Comparison of ENCODE assay signal across 11 cellular contexts in genomic region chr7:101108330-101108857, GRCh38. TPM values are rescaled to one million over a fixed set of nuclear protein-coding genes. Genes with fewer than 3 reads are reported as not detected.
DNase-seq lines count a peak whose midpoint lies in the region; ATAC-seq, FAIRE-seq and TF ChIP-seq lines count a peak whose summit lies in the region.
"Had no signal": no experiment of that assay in that cellular context is flagged by ENCODE, and none has a peak within 500 bp of the region (broad histone marks: within the 10 kb centered on the region; RNA-seq: fewer than 3 reads in every experiment).

No MANE protein-coding gene starts in this region.

- POLR2A ChIA-PET in endothelial cell of umbilical vein (lab: Charles Lee), result interaction anchor here (1.5 to 8.8 kb wide), 5 partner anchors 10 to 29 kb away, joined by 3 to 132 read pairs (median 15); partner anchors contain the start of gene SERPINE1

- dilution Hi-C loops in endothelial cell of umbilical vein (cut with MboI; ENCODE audit: extremely low pct_ligation_motif_present, low sequenced_read_pairs), result no loop called here

- TF ChIP-seq CTCF in CD14-positive monocyte (IDR thresholded peaks at IDR 0.05) (no peak), endothelial cell of umbilical vein (IDR thresholded peaks at IDR 0.05; ENCODE audit: extremely low read depth in 1 of 2, insufficient read depth in 1 of 2, low read depth in 1 of 2, low read length in 2 of 2) (no peak), HFFc6 (IDR thresholded peaks at IDR 0.05) (no peak)

- TF ChIP-seq POLR2A in endothelial cell of umbilical vein (IDR thresholded peaks at IDR 0.05; ENCODE audit: low read depth, low read length), result peak; percentile 60

- H3K9me3 ChIP-seq in endothelial cell of umbilical vein (replicated peaks; ENCODE audit: control insufficient read depth, insufficient read depth, low read length), result no peaks in the 10 kb centered on the region

- H3K27ac ChIP-seq in endothelial cell of umbilical vein (ENCODE audit: insufficient read depth, low read depth, low read length), result peak overlapping the region; percentile 94

- BruUV-seq in endothelial cell of umbilical vein (replicated peaks; lab: Mats Ljungman, UMichigan), result no TSS peak

- CTCF ChIA-PET in endothelial cell of umbilical vein (lab: Charles Lee), result interaction anchor here (1.2 to 1.9 kb wide), 7 partner anchors 8 to 31 kb away, joined by 3 to 10 read pairs (median 5); partner anchors contain the start of gene SERPINE1

- intact Hi-C loops in CD14-positive monocyte (cut with micrococcal nuclease) (no loop called here), endothelial cell of umbilical vein (cut with micrococcal nuclease) (loop anchor here (1.0 kb wide), 1 partner anchor 8 kb away; no protein-coding TSS in a partner anchor)

- H3K4me1 Mint-ChIP-seq in CD14-positive monocyte (peaks cover 17% of the 10 kb centered on the region), HFFc6 (ENCODE audit: low read depth) (peaks cover 50% of the 10 kb centered on the region)
- no peaks in the 10 kb centered on the region for H3K4me1 Mint-ChIP-seq in stimulated activated effector memory CD8-positive, alpha-beta T cell treated with anti-CD3 and anti-CD28 coated beads, Interleukin-12 subunit alpha, Interleukin-12 subunit beta, amount 100 ng/mL, for 72 hours

- no peaks in the 10 kb centered on the region for H3K27me3 ChIP-seq in endothelial cell of umbilical vein (ENCODE audit: control insufficient read depth in 2 of 2, insufficient read depth in 2 of 2, low read length in 2 of 2)

- no peaks in the 10 kb centered on the region for H3K36me3 ChIP-seq in endothelial cell of umbilical vein (ENCODE audit: control insufficient read depth in 2 of 2, extremely low read depth in 1 of 2, insufficient read depth in 2 of 2, low read length in 2 of 2)

- H3K36me3 Mint-ChIP-seq in CD14-positive monocyte, result no peaks in the 10 kb centered on the region
- H3K36me3 Mint-ChIP-seq in stimulated activated effector memory CD8-positive, alpha-beta T cell treated with anti-CD3 and anti-CD28 coated beads, Interleukin-12 subunit alpha, Interleukin-12 subunit beta, amount 100 ng/mL, for 72 hours, result no peaks in the 10 kb centered on the region
- H3K36me3 Mint-ChIP-seq in HFFc6 (ENCODE audit: low read depth), result no peaks in the 10 kb centered on the region

- peak overlapping the region in 1 of 2 donors; percentile 80 for H3K4me3 Mint-ChIP-seq in CD14-positive monocyte
- H3K4me3 Mint-ChIP-seq in stimulated activated effector memory CD8-positive, alpha-beta T cell treated with anti-CD3 and anti-CD28 coated beads, Interleukin-12 subunit alpha, Interleukin-12 subunit beta, amount 100 ng/mL, for 72 hours, result no peak overlapping the region
- no peak overlapping the region for H3K4me3 Mint-ChIP-seq in HFFc6

- H3K4me2 ChIP-seq in endothelial cell of umbilical vein (ENCODE audit: insufficient read depth, low read length), result peak overlapping the region; percentile 31

- ATAC-seq in stimulated activated effector memory CD8-positive, alpha-beta T cell treated with anti-CD3 and anti-CD28 coated beads, Interleukin-12 subunit alpha, Interleukin-12 subunit beta, amount 100 ng/mL, for 72 hours, result no peak
- ATAC-seq in GM18517 (IDR thresholded peaks at IDR 0.05; ENCODE audit: unreplicated experiment), result no peak

- peak overlapping the region; percentile 85 for H3K9ac ChIP-seq in endothelial cell of umbilical vein (replicated peaks; ENCODE audit: extremely low read depth, insufficient read depth, low read length)

- peak; percentile 70 for DNase-seq in CD14-positive monocyte (ENCODE audit: low spot score)
- peak; percentile 5 for DNase-seq in NCI-H774 (lab: John Stamatoyannopoulos, UW)
- peak; percentile 95 for DNase-seq in endothelial cell of umbilical vein (ENCODE audit: low read depth, low spot score)
- peak; percentile 66 for DNase-seq in myocyte (ENCODE audit: low read depth)
- no peak for DNase-seq in NCI-H187 treated with DMSO at 0.1 percent for 48 hours (lab: John Stamatoyannopoulos, UW)
- no peak for DNase-seq in stimulated activated effector memory CD8-positive, alpha-beta T cell treated with anti-CD3 and anti-CD28 coated beads, Interleukin-12 subunit alpha, Interleukin-12 subunit beta, amount 100 ng/mL, for 72 hours (ENCODE audit: low spot score in 2 of 2)
- DNase-seq in HFFc6, result no peak
- DNase-seq: activated gamma-delta T cell had no signal

- no peaks in the 10 kb centered on the region for H4K20me1 ChIP-seq in endothelial cell of umbilical vein (replicated peaks; ENCODE audit: control insufficient read depth, extremely low read depth, insufficient read depth, low read length)

- H3K9me1 ChIP-seq in endothelial cell of umbilical vein (replicated peaks; ENCODE audit: control insufficient read depth, extremely low read depth, insufficient read depth, low read length), result no peaks in the 10 kb centered on the region

- H3K9me3 Mint-ChIP-seq in CD14-positive monocyte, result no peaks in the 10 kb centered on the region
- no peaks in the 10 kb centered on the region for H3K9me3 Mint-ChIP-seq in stimulated activated effector memory CD8-positive, alpha-beta T cell treated with anti-CD3 and anti-CD28 coated beads, Interleukin-12 subunit alpha, Interleukin-12 subunit beta, amount 100 ng/mL, for 72 hours
- no peaks in the 10 kb centered on the region for H3K9me3 Mint-ChIP-seq in HFFc6

- H3K4me3 ChIP-seq in endothelial cell of umbilical vein (replicated peaks in 1 of 3; ENCODE audit: insufficient read depth in 1 of 3, low read depth in 1 of 3, low read length in 3 of 3), result no peak overlapping the region
- H3K4me3 ChIP-seq: skin epidermis had no signal

- peak; percentile 93 for FAIRE-seq in endothelial cell of umbilical vein (lab: Jason Lieb, UNC)

- H2AFZ ChIP-seq in endothelial cell of umbilical vein (ENCODE audit: low read depth, low read length), result no peak overlapping the region

- H3K27me3 Mint-ChIP-seq in CD14-positive monocyte (ENCODE audit: low read depth in 3 of 3), result peaks cover 5 to 10% (median 9%) of the 10 kb centered on the region in 3 donors
- no peaks in the 10 kb centered on the region; the same call in 1 of the 2 replicates for H3K27me3 Mint-ChIP-seq in HFFc6 (ENCODE audit: insufficient read depth)

- peaks cover 8% of the 10 kb centered on the region for H3K79me2 ChIP-seq in endothelial cell of umbilical vein (ENCODE audit: control insufficient read depth, insufficient read depth, low read length)

- peak overlapping the region in 4 of 7 donors; percentile 45 to 83 (median 58) for H3K27ac Mint-ChIP-seq in CD14-positive monocyte
- H3K27ac Mint-ChIP-seq in stimulated activated effector memory CD8-positive, alpha-beta T cell treated with anti-CD3 and anti-CD28 coated beads, Interleukin-12 subunit alpha, Interleukin-12 subunit beta, amount 100 ng/mL, for 72 hours, result no peak overlapping the region
- no peak overlapping the region for H3K27ac Mint-ChIP-seq in HFFc6

- peaks cover 57% of the 10 kb centered on the region for H3K4me1 ChIP-seq in endothelial cell of umbilical vein (ENCODE audit: control insufficient read depth, extremely low read depth, insufficient read depth, low read length)

RNA-seq across cellular contexts. Expression of gene SERPINE1, which starts 18.5 kb away (rescaled TPM):
- polyA plus RNA-seq in CD14-positive monocyte (under 1 TPM; 0.07 to 0.16 TPM), endothelial cell of umbilical vein (4,637 and 5,683 TPM in 2 replicates)
- total RNA-seq in endothelial cell of umbilical vein (2,296 and 2,645 TPM in 2 replicates), myocyte (26.6 and 31.9 TPM in 2 replicates)
- polyA plus RNA-seq in endothelial cell of umbilical vein (2011; cell fraction: cytosol; rRNA removed), result 3,941 and 4,610 TPM in 2 replicates
- 2,230 and 2,366 TPM in 2 replicates for polyA plus RNA-seq in endothelial cell of umbilical vein (2011; cell fraction: nucleus; rRNA removed)
- polyA plus RNA-seq in endothelial cell of umbilical vein (2012), result 3,488 and 3,747 TPM in 2 replicates
- 3,663 and 4,731 TPM in 2 replicates for polyA minus RNA-seq in endothelial cell of umbilical vein
- 2.8 TPM for polyA minus RNA-seq in endothelial cell of umbilical vein (2011; cell fraction: cytosol; rRNA and poly(A)+ RNA removed)
- 786 and 802 TPM in 2 replicates for polyA minus RNA-seq in endothelial cell of umbilical vein (2011; cell fraction: nucleus; rRNA and poly(A)+ RNA removed)
- 594 TPM for polyA plus RNA-seq in myocyte (2012)
- 1,000 to 10,000 TPM in 4 of 6 experiments, 100 to 1,000 TPM in 2; 906 to 2,092 (median 1,052) TPM for total RNA-seq in HFFc6 (2021; fragmentation: NEBNext Ultra II Directional; extraction: Animal tissue kit (Norgen Biotek cat#: 25700))

RNA-seq across cellular contexts. Expression of gene TRIM56, which starts 23.1 kb away (rescaled TPM):
- polyA plus RNA-seq in CD14-positive monocyte, result 1 to 10 TPM in 1 of 2 donors, under 1 TPM in 1; 0.66 to 1.2 TPM
- 21.8 and 25.1 TPM in 2 replicates for total RNA-seq in endothelial cell of umbilical vein
- polyA plus RNA-seq in endothelial cell of umbilical vein, result 1.9 and 2.3 TPM in 2 replicates
- 2.6 and 3.3 TPM in 2 replicates for polyA plus RNA-seq in endothelial cell of umbilical vein (2011; cell fraction: cytosol; rRNA removed)
- 8.6 and 10.1 TPM in 2 replicates for polyA plus RNA-seq in endothelial cell of umbilical vein (2011; cell fraction: nucleus; rRNA removed)
- polyA plus RNA-seq in endothelial cell of umbilical vein (2012), result 6.5 and 7.6 TPM in 2 replicates
- polyA minus RNA-seq in endothelial cell of umbilical vein, result 10.9 and 17.3 TPM in 2 replicates
- polyA minus RNA-seq in endothelial cell of umbilical vein (2011; cell fraction: cytosol; rRNA and poly(A)+ RNA removed), result 6.0 TPM
- polyA minus RNA-seq in endothelial cell of umbilical vein (2011; cell fraction: nucleus; rRNA and poly(A)+ RNA removed), result 6.4 and 7.9 TPM in 2 replicates
- 7.8 and 7.9 TPM in 2 replicates for total RNA-seq in myocyte
- polyA plus RNA-seq in myocyte (2012), result 15.3 TPM
- 10 to 100 TPM; 17.8 to 20.6 (median 19.4) TPM for total RNA-seq in HFFc6 (2021; fragmentation: NEBNext Ultra II Directional; extraction: Animal tissue kit (Norgen Biotek cat#: 25700))

RNA-seq across cellular contexts. Expression of gene AP1S1, which starts 45.9 kb away (rescaled TPM):
- polyA plus RNA-seq in CD14-positive monocyte, result 10 to 100 TPM; 10.1 to 10.9 TPM
- total RNA-seq in endothelial cell of umbilical vein, result 70.9 and 93.3 TPM in 2 replicates
- polyA plus RNA-seq in endothelial cell of umbilical vein, result 82.8 and 106 TPM in 2 replicates
- polyA plus RNA-seq in endothelial cell of umbilical vein (2011; cell fraction: cytosol; rRNA removed), result 139 and 140 TPM in 2 replicates
- polyA plus RNA-seq in endothelial cell of umbilical vein (2011; cell fraction: nucleus; rRNA removed), result 68.1 and 78.9 TPM in 2 replicates
- 127 and 166 TPM in 2 replicates for polyA plus RNA-seq in endothelial cell of umbilical vein (2012)
- 67.4 and 70.2 TPM in 2 replicates for polyA minus RNA-seq in endothelial cell of umbilical vein
- polyA minus RNA-seq in endothelial cell of umbilical vein (2011; cell fraction: cytosol; rRNA and poly(A)+ RNA removed), result 37.6 TPM
- polyA minus RNA-seq in endothelial cell of umbilical vein (2011; cell fraction: nucleus; rRNA and poly(A)+ RNA removed), result 7.4 and 8.7 TPM in 2 replicates
- 53.3 and 79.5 TPM in 2 replicates for total RNA-seq in myocyte
- polyA plus RNA-seq in myocyte (2012), result 128 TPM
- total RNA-seq in HFFc6 (2021; fragmentation: NEBNext Ultra II Directional; extraction: Animal tissue kit (Norgen Biotek cat#: 25700)), result 100 to 1,000 TPM; 154 to 176 (median 166) TPM

RNA-seq across cellular contexts. Expression of gene VGF, which starts 57.0 kb away (rescaled TPM):
- not detected for polyA plus RNA-seq in CD14-positive monocyte
- not detected in 2 replicates for total RNA-seq in endothelial cell of umbilical vein
- 0.03 TPM in 1 of 2 replicates, not detected in the other for polyA plus RNA-seq in endothelial cell of umbilical vein
- not detected in 2 replicates for polyA plus RNA-seq in endothelial cell of umbilical vein (2011; cell fraction: cytosol; rRNA removed)
- not detected in 2 replicates for polyA plus RNA-seq in endothelial cell of umbilical vein (2011; cell fraction: nucleus; rRNA removed)
- polyA plus RNA-seq in endothelial cell of umbilical vein (2012), result not detected in 2 replicates
- not detected in 2 replicates for polyA minus RNA-seq in endothelial cell of umbilical vein
- not detected for polyA minus RNA-seq in endothelial cell of umbilical vein (2011; cell fraction: cytosol; rRNA and poly(A)+ RNA removed)
- polyA minus RNA-seq in endothelial cell of umbilical vein (2011; cell fraction: nucleus; rRNA and poly(A)+ RNA removed), result not detected in 2 replicates
- total RNA-seq in myocyte, result not detected in 2 replicates
- polyA plus RNA-seq in myocyte (2012), result not detected
- total RNA-seq in HFFc6 (2021; fragmentation: NEBNext Ultra II Directional; extraction: Animal tissue kit (Norgen Biotek cat#: 25700)), result under 1 TPM; 0.19 to 0.78 (median 0.35) TPM
- total RNA-seq: urinary bladder had no signal

Comparison
In these comparisons a context has a peak if more than half of its experiments do, and no peak if none do; other contexts are left out.
1. DNase-seq: peak in CD14-positive monocyte (single experiment), NCI-H774 (single experiment), endothelial cell of umbilical vein (single experiment) and myocyte (single experiment); none in NCI-H187 treated with DMSO at 0.1 percent for 48 hours (single experiment), stimulated activated effector memory CD8-positive, alpha-beta T cell treated with anti-CD3 and anti-CD28 coated beads, Interleukin-12 subunit alpha, Interleukin-12 subunit beta, amount 100 ng/mL, for 72 hours (0 of 2) and HFFc6 (single experiment).
2. H3K27ac Mint-ChIP-seq: peak in CD14-positive monocyte (4 of 7); none in stimulated activated effector memory CD8-positive, alpha-beta T cell treated with anti-CD3 and anti-CD28 coated beads, Interleukin-12 subunit alpha, Interleukin-12 subunit beta, amount 100 ng/mL, for 72 hours (single experiment) and HFFc6 (single experiment).
3. RNA of gene SERPINE1, which starts 18.5 kb away (total RNA-seq): 2,296 to 2,645 TPM in endothelial cell of umbilical vein and 906 to 2,092 TPM in HFFc6; 26.6 to 31.9 TPM in myocyte; every median in the first group is over 10 times any median in the second.